15 cellular contexts compared by ENCODE assay signal in the genomic region with DNA sequence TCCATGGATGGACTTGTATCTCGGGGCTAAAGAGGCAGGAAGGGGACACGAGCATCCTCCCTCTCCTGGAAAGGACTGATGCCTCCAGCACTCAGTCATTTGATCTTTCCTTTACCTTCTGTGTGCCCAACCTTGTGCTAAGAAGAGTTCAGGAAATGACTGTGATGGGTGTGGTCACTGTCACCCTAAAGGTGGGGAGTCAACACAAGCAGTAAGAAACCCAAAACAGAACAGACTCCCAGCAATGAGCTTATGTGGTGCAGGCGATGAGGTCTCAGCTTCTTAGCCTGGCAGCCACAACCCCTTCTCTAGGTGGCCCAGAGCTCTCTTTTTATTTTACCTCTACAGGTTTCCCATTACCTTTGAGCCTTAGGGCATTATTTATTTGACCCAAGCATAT. TPM values are rescaled to one million over a fixed set of nuclear protein-coding genes. Genes with fewer than 3 reads are reported as not detected.
DNase-seq lines count a peak whose midpoint lies in the region; ATAC-seq and TF ChIP-seq lines count a peak whose summit lies in the region.
"Had no signal": no experiment of that assay in that cellular context is flagged by ENCODE, and none has a peak within 500 bp of the region (broad histone marks: within the 10 kb centered on the region; RNA-seq: fewer than 3 reads in every experiment).

No MANE protein-coding gene starts in this region.

- H3K27me3 ChIP-seq in CD4-positive, CD25-positive, alpha-beta regulatory T cell (ENCODE audit: control insufficient read depth, insufficient read depth, low read length) = no peaks in the 10 kb centered on the region
- H3K27me3 ChIP-seq in CD4-positive, alpha-beta memory T cell (ENCODE audit: insufficient read depth, low read length) = no peaks in the 10 kb centered on the region
- H3K27me3 ChIP-seq in esophagus (ENCODE audit: control insufficient read depth in 1 of 2, insufficient read depth in 2 of 2, low read length in 2 of 2) (no peaks in the 10 kb centered on the region), PC-3 (ENCODE audit: low read length) (no peaks in the 10 kb centered on the region)
- H3K27me3 ChIP-seq: BLaER1 treated with 17β-estradiol and CSF1 and Interleukin-3, amounts not matched to agents 10 nM and 100 nM; gastrocnemius medialis had no signal

- peaks cover 4% of the 10 kb centered on the region for H3K27me3 Mint-ChIP-seq in CD4-positive, CD25-positive, alpha-beta regulatory T cell
- no peaks in the 10 kb centered on the region for H3K27me3 Mint-ChIP-seq in CD4-positive, alpha-beta memory T cell
- no peaks in the 10 kb centered on the region for H3K27me3 Mint-ChIP-seq in activated CD8-positive, alpha-beta T cell treated with anti-CD3 and anti-CD28 coated beads for 36 hours

- CTCF ChIA-PET in CD4-positive, alpha-beta memory T cell (lab: Charles Lee; ENCODE audit: partially characterized antibody) = interaction anchor here (0.5 to 3.1 kb wide), 16 partner anchors 8 to 122 kb away, joined by 3 to 18 read pairs (median 3); partner anchors contain the start of gene FAM219B
- CTCF ChIA-PET in activated CD8-positive, alpha-beta T cell treated with anti-CD3 and anti-CD28 coated beads for 36 hours (lab: Charles Lee) = interaction anchor here (1.0 to 6.5 kb wide), 4 partner anchors 8 to 122 kb away, joined by 3 to 52 read pairs (median 4); no protein-coding TSS in a partner anchor
- CTCF ChIA-PET in PC-3 (lab: Charles Lee) = no interaction called here

- no peak overlapping the region for H3K9ac ChIP-seq in PC-3 (ENCODE audit: low read length)
- H3K9ac ChIP-seq: BLaER1 treated with 17β-estradiol and CSF1 and Interleukin-3, amounts not matched to agents 10 nM and 100 nM; GM23248 had no signal

- peaks cover 25% of the 10 kb centered on the region for H3K36me3 Mint-ChIP-seq in CD4-positive, CD25-positive, alpha-beta regulatory T cell
- peaks cover 11 to 26% of the 10 kb centered on the region in 2 donors for H3K36me3 Mint-ChIP-seq in CD4-positive, alpha-beta memory T cell
- peaks cover 53% of the 10 kb centered on the region for H3K36me3 Mint-ChIP-seq in activated CD8-positive, alpha-beta T cell treated with anti-CD3 and anti-CD28 coated beads for 36 hours (ENCODE audit: low read depth)

- no peak for TF ChIP-seq CTCF in activated CD8-positive, alpha-beta T cell treated with anti-CD3 and anti-CD28 coated beads for 36 hours (IDR thresholded peaks at IDR 0.05)
- TF ChIP-seq CTCF in PC-3 (conservative IDR thresholded peaks at IDR 0.05; ENCODE audit: low read depth, low read length) = no peak

- no TSS peak for BruUV-seq in PC-3 (replicated peaks; lab: Mats Ljungman, UMichigan)

- peaks cover 16% of the 10 kb centered on the region for H3K79me2 ChIP-seq in PC-3 (ENCODE audit: low read length)

- peaks cover 19 to 74% (median 36%) of the 10 kb centered on the region in 4 donors for H3K4me1 Mint-ChIP-seq in CD4-positive, CD25-positive, alpha-beta regulatory T cell
- peaks cover 30 to 54% (median 42%) of the 10 kb centered on the region in 4 donors for H3K4me1 Mint-ChIP-seq in CD4-positive, alpha-beta memory T cell
- peaks cover 41% of the 10 kb centered on the region for H3K4me1 Mint-ChIP-seq in activated CD8-positive, alpha-beta T cell treated with anti-CD3 and anti-CD28 coated beads for 36 hours (ENCODE audit: low read depth)

- no peaks in the 10 kb centered on the region for H3F3A ChIP-seq in PC-3 (ENCODE audit: low read length, unreplicated experiment)

- peaks cover 22% of the 10 kb centered on the region for H3K36me3 ChIP-seq in CD4-positive, CD25-positive, alpha-beta regulatory T cell (ENCODE audit: control insufficient read depth, insufficient read depth, low read length)
- peaks cover 18% of the 10 kb centered on the region for H3K36me3 ChIP-seq in CD4-positive, alpha-beta memory T cell (ENCODE audit: insufficient read depth, low read length)
- H3K36me3 ChIP-seq in esophagus (ENCODE audit: control insufficient read depth in 2 of 2, insufficient read depth in 2 of 2, low read length in 1 of 2) (peaks cover 0 to 18% of the 10 kb centered on the region in 2 donors), PC-3 (ENCODE audit: low read depth, low read length) (peaks cover 12% of the 10 kb centered on the region; the same call in 1 of the 2 replicates)

- peak overlapping the region; percentile 58 for H3K4me3 ChIP-seq in CD4-positive, CD25-positive, alpha-beta regulatory T cell (ENCODE audit: low read depth, low read length)
- H3K4me3 ChIP-seq in CD4-positive, alpha-beta memory T cell (ENCODE audit: low read length in 2 of 2) = peak overlapping the region; percentile 20 to 42
- H3K4me3 ChIP-seq in esophagus (ENCODE audit: low read depth in 1 of 2, low read length in 2 of 2) (no peak overlapping the region), PC-3 (ENCODE audit: low read length) (no peak overlapping the region)
- H3K4me3 ChIP-seq: BLaER1 treated with 17β-estradiol and CSF1 and Interleukin-3, amounts not matched to agents 10 nM and 100 nM; gastrocnemius medialis; GM23248; lower lobe of right lung had no signal

- 73 to 74% methylated on average over 3 of the region's 3 CpGs for WGBS in esophagus, 2 donors

- H3K9me2 ChIP-seq in PC-3 (replicated peaks; ENCODE audit: low read length) = no peaks in the 10 kb centered on the region

- H3K4me2 ChIP-seq in PC-3 (ENCODE audit: low read length) = no peak overlapping the region

- peak overlapping the region; percentile 84 to 93 (median 88) for H3K4me3 Mint-ChIP-seq in CD4-positive, CD25-positive, alpha-beta regulatory T cell
- peak overlapping the region; percentile 75 to 92 (median 84) for H3K4me3 Mint-ChIP-seq in CD4-positive, alpha-beta memory T cell
- no peak overlapping the region for H3K4me3 Mint-ChIP-seq in activated CD8-positive, alpha-beta T cell treated with anti-CD3 and anti-CD28 coated beads for 36 hours
- H3K4me3 Mint-ChIP-seq: nephron progenitor cell had no signal

- H2AFZ ChIP-seq in PC-3 (ENCODE audit: low read length) = no peak overlapping the region
- H2AFZ ChIP-seq: GM23248 had no signal

- H3K9me3 Mint-ChIP-seq in CD4-positive, CD25-positive, alpha-beta regulatory T cell = no peaks in the 10 kb centered on the region
- H3K9me3 Mint-ChIP-seq in CD4-positive, alpha-beta memory T cell = no peaks in the 10 kb centered on the region
- H3K9me3 Mint-ChIP-seq in activated CD8-positive, alpha-beta T cell treated with anti-CD3 and anti-CD28 coated beads for 36 hours = no peaks in the 10 kb centered on the region
- H3K9me3 Mint-ChIP-seq: nephron progenitor cell had no signal

- peak; percentile 78 for ATAC-seq in CD4-positive, CD25-positive, alpha-beta regulatory T cell (ENCODE audit: low read depth in 2 of 2)
- ATAC-seq in activated CD8-positive, alpha-beta T cell treated with anti-CD3 and anti-CD28 coated beads for 36 hours = no peak
- ATAC-seq in PC-3 (no peak), GM18519 (IDR thresholded peaks at IDR 0.05; ENCODE audit: low FRiP score, unreplicated experiment) (no peak)
- ATAC-seq: gastrocnemius medialis, lower lobe of right lung had no signal

- no peaks in the 10 kb centered on the region for H3K9me3 ChIP-seq in CD4-positive, CD25-positive, alpha-beta regulatory T cell (ENCODE audit: control insufficient read depth in 2 of 2, low read length in 2 of 2)
- H3K9me3 ChIP-seq in CD4-positive, alpha-beta memory T cell (ENCODE audit: control insufficient read depth in 1 of 2, low read length in 2 of 2) = no peaks in the 10 kb centered on the region
- H3K9me3 ChIP-seq in esophagus (ENCODE audit: control insufficient read depth in 2 of 2, insufficient read depth in 1 of 2, low read depth in 1 of 2, low read length in 1 of 2) = no peaks in the 10 kb centered on the region
- no peaks in the 10 kb centered on the region for H3K9me3 ChIP-seq in PC-3 (ENCODE audit: low read length)
- H3K9me3 ChIP-seq: BLaER1 treated with 17β-estradiol and CSF1 and Interleukin-3, amounts not matched to agents 10 nM and 100 nM; gastrocnemius medialis; lower lobe of right lung had no signal

- H3K27ac Mint-ChIP-seq in CD4-positive, CD25-positive, alpha-beta regulatory T cell = peak overlapping the region; percentile 92 to 100 (median 100)
- H3K27ac Mint-ChIP-seq in CD4-positive, alpha-beta memory T cell = peak overlapping the region; percentile 80 to 99 (median 98)
- H3K27ac Mint-ChIP-seq in activated CD8-positive, alpha-beta T cell treated with anti-CD3 and anti-CD28 coated beads for 36 hours = peak overlapping the region; percentile 80
- H3K27ac Mint-ChIP-seq: nephron progenitor cell had no signal

- H3K4me1 ChIP-seq in CD4-positive, CD25-positive, alpha-beta regulatory T cell (ENCODE audit: control insufficient read depth, insufficient read depth, low read length, poor library complexity, severe bottlenecking) = peaks cover 54% of the 10 kb centered on the region
- peaks cover 57% of the 10 kb centered on the region for H3K4me1 ChIP-seq in CD4-positive, alpha-beta memory T cell (ENCODE audit: insufficient read depth, low read length)
- H3K4me1 ChIP-seq in esophagus (ENCODE audit: control insufficient read depth in 2 of 2, insufficient read depth in 2 of 2, low read length in 1 of 2) = peaks cover 0 to 22% of the 10 kb centered on the region in 2 donors
- peaks cover 35% of the 10 kb centered on the region for H3K4me1 ChIP-seq in PC-3 (ENCODE audit: insufficient read depth, low read length)

- peak; percentile 15 to 95 (median 76) for DNase-seq in CD4-positive, CD25-positive, alpha-beta regulatory T cell
- peak; percentile 61 to 75 (median 69) for DNase-seq in CD4-positive, alpha-beta memory T cell
- DNase-seq in activated CD8-positive, alpha-beta T cell treated with anti-CD3 and anti-CD28 coated beads for 36 hours = peak; percentile 31
- DNase-seq in PC-3 = no peak
- no peak for DNase-seq in NCI-H1092 (lab: John Stamatoyannopoulos, UW)
- DNase-seq: cerebellar nuclear complex; DMS79 treated with DMSO at 0.1 percent for 48 hours; gastrocnemius medialis; GM23248; lower lobe of right lung; nephron progenitor cell; NK-92 treated with Interleukin-12 subunit alpha and Interleukin-12 subunit beta, amount 100 ng/mL, for 24 hours had no signal

- POLR2A ChIA-PET in CD4-positive, alpha-beta memory T cell (lab: Charles Lee; ENCODE audit: partially characterized antibody) = interaction anchor here (0.6 to 10.7 kb wide), 30 partner anchors 10 to 560 kb away, joined by 3 to 155 read pairs (median 4); partner anchors contain the start of genes CLK3, COX5A, CPLX3 and CYP1A1
- POLR2A ChIA-PET in activated CD8-positive, alpha-beta T cell treated with anti-CD3 and anti-CD28 coated beads for 36 hours (lab: Charles Lee) = interaction anchor here (1.1 to 2.0 kb wide), 2 partner anchors 8 to 12 kb away, joined by 3 to 5 read pairs; no protein-coding TSS in a partner anchor
- POLR2A ChIA-PET in PC-3 (lab: Charles Lee; ENCODE audit: unreplicated experiment) = no interaction called here

- intact Hi-C loops in CD4-positive, alpha-beta memory T cell (cut with micrococcal nuclease) = loop anchor here (1.0 to 5.0 kb wide), 2 partner anchors 8 to 44 kb away; partner anchors contain the start of gene COX5A
- intact Hi-C loops in activated CD8-positive, alpha-beta T cell treated with anti-CD3 and anti-CD28 coated beads for 36 hours (cut with micrococcal nuclease) = no loop called here
- intact Hi-C loops in PC-3 (cut with micrococcal nuclease) = no loop called here

- no peaks in the 10 kb centered on the region for H4K20me1 ChIP-seq in PC-3 (ENCODE audit: low read length)

- peak overlapping the region; percentile 65 for H3K27ac ChIP-seq in CD4-positive, CD25-positive, alpha-beta regulatory T cell (ENCODE audit: insufficient read depth, low read length, poor library complexity, severe bottlenecking)
- H3K27ac ChIP-seq in CD4-positive, alpha-beta memory T cell (ENCODE audit: low read depth, low read length) = peak overlapping the region; percentile 39
- H3K27ac ChIP-seq in esophagus (ENCODE audit: low read depth in 2 of 2, low read length in 1 of 2) = peak overlapping the region; percentile 25 to 90
- no peak overlapping the region for H3K27ac ChIP-seq in PC-3 (ENCODE audit: low read length)
- H3K27ac ChIP-seq: BLaER1 treated with 17β-estradiol and CSF1 and Interleukin-3, amounts not matched to agents 10 nM and 100 nM; gastrocnemius medialis; GM23248; lower lobe of right lung had no signal

RNA-seq across cellular contexts. Expression of gene MPI, which starts 3.8 kb away (rescaled TPM):
- 49.6 TPM for total RNA-seq in CD4-positive, CD25-positive, alpha-beta regulatory T cell
- polyA plus RNA-seq in CD4-positive, CD25-positive, alpha-beta regulatory T cell = 100 to 1,000 TPM in 2 of 4 donors, 10 to 100 TPM in 2; 77.2 to 108 (median 100.0) TPM
- 10 to 100 TPM; 70.4 to 73.1 TPM for total RNA-seq in CD4-positive, alpha-beta memory T cell
- polyA plus RNA-seq in CD4-positive, alpha-beta memory T cell = 10 to 100 TPM; 63.0 to 66.2 TPM
- 10 to 100 TPM; 67.1 to 74.3 TPM for total RNA-seq in activated CD8-positive, alpha-beta T cell treated with anti-CD3 and anti-CD28 coated beads for 36 hours
- polyA plus RNA-seq in esophagus = 10 to 100 TPM; 26.5 to 27.4 TPM
- total RNA-seq in PC-3 (2014; rRNA removed) = 30.6 and 35.2 TPM in 2 replicates

RNA-seq across cellular contexts. Expression of gene FAM219B, which starts 13.0 kb away (rescaled TPM):
- total RNA-seq in CD4-positive, CD25-positive, alpha-beta regulatory T cell = 79.7 TPM
- polyA plus RNA-seq in CD4-positive, CD25-positive, alpha-beta regulatory T cell = 10 to 100 TPM; 22.0 to 26.9 (median 24.8) TPM
- 100 to 1,000 TPM; 101 to 117 TPM for total RNA-seq in CD4-positive, alpha-beta memory T cell
- 10 to 100 TPM; 17.4 to 26.1 TPM for polyA plus RNA-seq in CD4-positive, alpha-beta memory T cell
- 10 to 100 TPM; 36.5 to 44.7 TPM for total RNA-seq in activated CD8-positive, alpha-beta T cell treated with anti-CD3 and anti-CD28 coated beads for 36 hours
- polyA plus RNA-seq in esophagus = 10 to 100 TPM; 46.4 to 53.0 TPM
- total RNA-seq in PC-3 (2014; rRNA removed) = 23.8 and 24.3 TPM in 2 replicates

RNA-seq across cellular contexts. Expression of gene SCAMP2, which starts 20.5 kb away (rescaled TPM):
- total RNA-seq in CD4-positive, CD25-positive, alpha-beta regulatory T cell = 107 TPM
- 100 to 1,000 TPM; 145 to 194 (median 159) TPM for polyA plus RNA-seq in CD4-positive, CD25-positive, alpha-beta regulatory T cell
- 100 to 1,000 TPM; 132 to 138 TPM for total RNA-seq in CD4-positive, alpha-beta memory T cell
- 100 to 1,000 TPM; 152 to 179 TPM for polyA plus RNA-seq in CD4-positive, alpha-beta memory T cell
- 10 to 100 TPM; 57.8 to 58.9 TPM for total RNA-seq in activated CD8-positive, alpha-beta T cell treated with anti-CD3 and anti-CD28 coated beads for 36 hours
- 10 to 100 TPM; 58.9 to 62.3 TPM for polyA plus RNA-seq in esophagus
- 30.1 and 39.1 TPM in 2 replicates for total RNA-seq in PC-3 (2014; rRNA removed)

RNA-seq across cellular contexts. Expression of gene COX5A, which starts 44.2 kb away (rescaled TPM):
- 91.8 TPM for total RNA-seq in CD4-positive, CD25-positive, alpha-beta regulatory T cell
- polyA plus RNA-seq in CD4-positive, CD25-positive, alpha-beta regulatory T cell = 100 to 1,000 TPM; 383 to 512 (median 449) TPM
- 10 to 100 TPM; 66.8 to 74.4 TPM for total RNA-seq in CD4-positive, alpha-beta memory T cell
- 100 to 1,000 TPM; 331 to 336 TPM for polyA plus RNA-seq in CD4-positive, alpha-beta memory T cell
- 100 to 1,000 TPM; 342 TPM for total RNA-seq in activated CD8-positive, alpha-beta T cell treated with anti-CD3 and anti-CD28 coated beads for 36 hours
- polyA plus RNA-seq in esophagus = 100 to 1,000 TPM; 196 to 331 TPM
- total RNA-seq in PC-3 (2014; rRNA removed) = 109 and 145 TPM in 2 replicates

RNA-seq across cellular contexts. Expression of gene ULK3, which starts 50.7 kb away (rescaled TPM):
- 54.4 TPM for total RNA-seq in CD4-positive, CD25-positive, alpha-beta regulatory T cell
- polyA plus RNA-seq in CD4-positive, CD25-positive, alpha-beta regulatory T cell = 10 to 100 TPM; 22.5 to 38.1 (median 34.7) TPM
- 10 to 100 TPM; 84.9 to 88.3 TPM for total RNA-seq in CD4-positive, alpha-beta memory T cell
- 10 to 100 TPM; 33.6 to 38.5 TPM for polyA plus RNA-seq in CD4-positive, alpha-beta memory T cell
- 10 to 100 TPM; 45.9 to 49.3 TPM for total RNA-seq in activated CD8-positive, alpha-beta T cell treated with anti-CD3 and anti-CD28 coated beads for 36 hours
- polyA plus RNA-seq in esophagus = 100 to 1,000 TPM in 1 of 2 donors, 10 to 100 TPM in 1; 68.8 to 143 TPM
- total RNA-seq in PC-3 (2014; rRNA removed) = 20.3 and 29.7 TPM in 2 replicates

Comparison
In these comparisons a context has a peak if more than half of its experiments do, and no peak if none do; other contexts are left out.
1. ATAC-seq: peak in CD4-positive, CD25-positive, alpha-beta regulatory T cell (2 of 2); none in activated CD8-positive, alpha-beta T cell treated with anti-CD3 and anti-CD28 coated beads for 36 hours (single experiment), PC-3 (single experiment) and GM18519 (single experiment).
2. DNase-seq: peak in CD4-positive, CD25-positive, alpha-beta regulatory T cell (3 of 3), CD4-positive, alpha-beta memory T cell (5 of 5) and activated CD8-positive, alpha-beta T cell treated with anti-CD3 and anti-CD28 coated beads for 36 hours (single experiment); none in PC-3 (single experiment) and NCI-H1092 (single experiment).
3. H3K4me3 ChIP-seq: peak in CD4-positive, CD25-positive, alpha-beta regulatory T cell (single experiment) and CD4-positive, alpha-beta memory T cell (2 of 2); none in esophagus (0 of 2) and PC-3 (single experiment).
4. Peak in every context shown above with its lines, with median percentiles within 50 percentile points of each other: H3K27ac Mint-ChIP-seq.